Comparison of ENCODE assay signal across 8 cellular contexts in genomic region chr19:52028780-52029123, GRCh38. TPM values are rescaled to one million over a fixed set of nuclear protein-coding genes. Genes with fewer than 3 reads are reported as not detected.
DNase-seq lines count a peak whose midpoint lies in the region; ATAC-seq, FAIRE-seq and TF ChIP-seq lines count a peak whose summit lies in the region.

No MANE protein-coding gene starts in this region.

- peak; percentile 58 for ATAC-seq in K562
- no peak for ATAC-seq in GM18520 (IDR thresholded peaks at IDR 0.05; ENCODE audit: unreplicated experiment)

- peaks cover 18% of the 10 kb centered on the region for H3K9me3 Mint-ChIP-seq in activated naive CD4-positive, alpha-beta T cell treated with anti-CD3 and anti-CD28 coated beads, Interleukin-2, amount 50 U/mL, for 24 hours

- peaks cover 34% of the 10 kb centered on the region for H3K9me3 ChIP-seq in HUES48 (ENCODE audit: control insufficient read depth, insufficient read depth, low read length)
- H3K9me3 ChIP-seq in K562 (replicated peaks; ENCODE audit: control insufficient read depth, insufficient read depth, low read depth, low read length) = peaks cover 20% of the 10 kb centered on the region
- peaks cover 31 to 72% (median 60%) of the 10 kb centered on the region in 4 donors for H3K9me3 ChIP-seq in liver (ENCODE audit: control insufficient read depth in 4 of 4, low read length in 3 of 4)
- peaks cover 38 to 46% of the 10 kb centered on the region in 2 donors for H3K9me3 ChIP-seq in transverse colon

- peaks cover 38% of the 10 kb centered on the region for H3K36me3 ChIP-seq in HUES48 (ENCODE audit: control insufficient read depth, insufficient read depth, low read length)
- peaks cover 22% of the 10 kb centered on the region for H3K36me3 ChIP-seq in K562 (ENCODE audit: control insufficient read depth, insufficient read depth, low read length)
- H3K36me3 ChIP-seq in liver (ENCODE audit: control insufficient read depth in 4 of 4, insufficient read depth in 3 of 4, low read depth in 1 of 4, low read length in 3 of 4) = peaks cover 7 to 21% (median 17%) of the 10 kb centered on the region in 4 donors
- peaks cover 0 to 29% (median 15%) of the 10 kb centered on the region in 4 donors for H3K36me3 ChIP-seq in transverse colon

- H3K27ac ChIP-seq in HUES48 (ENCODE audit: low read depth, low read length) (peak overlapping the region; percentile 98), K562 (ENCODE audit: extremely low read depth, low read depth, low read length) (peak overlapping the region; percentile 90), liver (ENCODE audit: low read depth in 1 of 2, low read length in 2 of 2) (peak overlapping the region; percentile 79 to 84), transverse colon (peak overlapping the region; percentile 86 to 94 (median 90))

- DNase-seq in activated naive CD4-positive, alpha-beta T cell (lab: John Stamatoyannopoulos, UW) = no peak
- DNase-seq in K562 (ENCODE audit: extremely low read depth in 1 of 4, low spot score in 3 of 4) (no peak), transverse colon (no peak), SKM-1 treated with dmso at 0.1 percent for 144 hours (lab: John Stamatoyannopoulos, UW; ENCODE audit: unreplicated experiment) (no peak)

- peak overlapping the region; percentile 90 for H3K4me3 ChIP-seq in HUES48 (ENCODE audit: low read depth, low read length)
- H3K4me3 ChIP-seq in K562 = peak overlapping the region; percentile 64
- H3K4me3 ChIP-seq in liver (ENCODE audit: low read depth in 1 of 3, low read length in 3 of 3) = peak overlapping the region; percentile 75 to 91 (median 84)
- H3K4me3 ChIP-seq in transverse colon = peak overlapping the region; percentile 61 to 91 (median 80)

- TSS peak; percentile 71 for BruUV-seq in K562 (replicated peaks; lab: Mats Ljungman, UMichigan)

- peak overlapping the region; percentile 97 for H3K27ac Mint-ChIP-seq in activated naive CD4-positive, alpha-beta T cell treated with anti-CD3 and anti-CD28 coated beads, Interleukin-2, amount 50 U/mL, for 24 hours

- peaks cover 33% of the 10 kb centered on the region for H3K4me1 Mint-ChIP-seq in activated naive CD4-positive, alpha-beta T cell treated with anti-CD3 and anti-CD28 coated beads, Interleukin-2, amount 50 U/mL, for 24 hours

- no peaks in the 10 kb centered on the region for H4K20me1 ChIP-seq in K562 (replicated peaks; ENCODE audit: control insufficient read depth, insufficient read depth, low read length)

- peaks cover 26% of the 10 kb centered on the region for H3K79me2 ChIP-seq in K562 (ENCODE audit: control insufficient read depth, insufficient read depth, low read length)

- TF ChIP-seq RAD21 in K562 (CRISPR knock-in tag; conservative IDR thresholded peaks at IDR 0.05 in 1 of 2, IDR thresholded peaks at IDR 0.05 in 1 of 2) = no peak
- no peak for TF ChIP-seq RAD21 in liver (IDR thresholded peaks at IDR 0.05)

- CTCF ChIA-PET in K562 (lab: Yijun Ruan, JAX; ENCODE audit: low intra/inter-chr PET ratio) = no interaction called here

- H3K9ac ChIP-seq in HUES48 (ENCODE audit: low read depth, low read length) = peak overlapping the region; percentile 94
- H3K9ac ChIP-seq in K562 (ENCODE audit: insufficient read depth in 1 of 2, low read depth in 2 of 2, low read length in 2 of 2) = peak overlapping the region; percentile 91 to 99; a peak in 3 of 4 replicates
- H3K9ac ChIP-seq in liver (ENCODE audit: low read depth in 1 of 2, low read length in 2 of 2) = peak overlapping the region; percentile 36 to 76

- peak overlapping the region; percentile 94 for H3K4me3 Mint-ChIP-seq in activated naive CD4-positive, alpha-beta T cell treated with anti-CD3 and anti-CD28 coated beads, Interleukin-2, amount 50 U/mL, for 24 hours

- intact Hi-C loops in K562 (cut with micrococcal nuclease) (loop anchor here (1.0 kb wide), 1 partner anchor 20 kb away; the partner anchor contains the start of gene ZNF432), transverse colon (cut with DNase I; ENCODE audit: low total_unique reads) (no loop called here)

- TF ChIP-seq EP300 in K562 (IDR thresholded peaks at IDR 0.05; ENCODE audit: low read length) (no peak), transverse colon (IDR thresholded peaks at IDR 0.05; ENCODE audit: low read depth) (no peak)

- H3K27me3 Mint-ChIP-seq in activated naive CD4-positive, alpha-beta T cell treated with anti-CD3 and anti-CD28 coated beads, Interleukin-2, amount 50 U/mL, for 24 hours = no peaks in the 10 kb centered on the region

- peak overlapping the region; percentile 99 for H2AFZ ChIP-seq in K562 (ENCODE audit: low read depth, low read length)

- H3K4me2 ChIP-seq in K562 (ENCODE audit: insufficient read depth, low read length) = peak overlapping the region; percentile 89

- TF ChIP-seq POLR2A in K562 (conservative IDR thresholded peaks at IDR 0.05) = no peak
- no peak for TF ChIP-seq POLR2A in transverse colon (IDR thresholded peaks at IDR 0.05)

- in situ Hi-C loops in K562 (cut with MboI) (no loop called here), transverse colon (cut with MboI; ENCODE audit: low pct_ligation_motif_present in 1 of 4, low pct_unique_long_range_greater_than_20kb in 1 of 4, low sequenced_read_pairs in 3 of 4) (no loop called here)

- POLR2A ChIA-PET in K562 (lab: Yijun Ruan, JAX) = interaction anchor here (1.0 to 1.3 kb wide), 3 partner anchors 10 to 20 kb away, joined by 4 to 7 read pairs (median 6); partner anchors contain the start of gene ZNF432

- no peak for FAIRE-seq in K562 (lab: Jason Lieb, UNC)

- peaks cover 61% of the 10 kb centered on the region for H3K36me3 Mint-ChIP-seq in activated naive CD4-positive, alpha-beta T cell treated with anti-CD3 and anti-CD28 coated beads, Interleukin-2, amount 50 U/mL, for 24 hours

- no peaks in the 10 kb centered on the region for H3K9me1 ChIP-seq in K562 (ENCODE audit: control insufficient read depth, insufficient read depth, low read length)

- H3K4me1 ChIP-seq in HUES48 (ENCODE audit: control insufficient read depth, insufficient read depth, low read length) = peaks cover 5% of the 10 kb centered on the region
- H3K4me1 ChIP-seq in K562 (replicated peaks in 1 of 2; ENCODE audit: control insufficient read depth in 2 of 2, insufficient read depth in 2 of 2, low read length in 2 of 2) = peaks cover 0 to 4% of the 10 kb centered on the region in 2 experiments; a peak in 2 of 5 replicates
- H3K4me1 ChIP-seq in liver (ENCODE audit: control insufficient read depth in 4 of 4, insufficient read depth in 4 of 4, low read length in 3 of 4) = peaks cover 0 to 5% (median 3%) of the 10 kb centered on the region in 4 donors
- peaks cover 0 to 17% (median 3%) of the 10 kb centered on the region in 4 donors for H3K4me1 ChIP-seq in transverse colon

- TF ChIP-seq CTCF in K562 (IDR thresholded peaks at IDR 0.05 in 2 of 3, conservative IDR thresholded peaks at IDR 0.05 in 1 of 3; ENCODE audit: insufficient read depth in 2 of 3, low read depth in 1 of 3, low read length in 3 of 3) = no peak
- TF ChIP-seq CTCF in liver (IDR thresholded peaks at IDR 0.05; ENCODE audit: low read depth, low read length, missing input control) = no peak
- TF ChIP-seq CTCF in transverse colon (IDR thresholded peaks at IDR 0.05) = no peak

- 29% methylated on average over 5 of the region's 5 CpGs for WGBS in K562 (ENCODE audit: insufficient coverage, low coverage, missing lambda C conversion rate)
- WGBS in liver = 30% methylated on average over 5 of the region's 5 CpGs
- 17 to 22% methylated on average over 5 of the region's 5 CpGs for WGBS in transverse colon (ENCODE audit: low coverage in 1 of 2), 2 donors

- H3K27me3 ChIP-seq in HUES48 (ENCODE audit: control insufficient read depth, insufficient read depth, low read length) (no peaks in the 10 kb centered on the region), K562 (ENCODE audit: control insufficient read depth in 2 of 2, insufficient read depth in 2 of 2, low read length in 2 of 2) (no peaks in the 10 kb centered on the region), liver (ENCODE audit: control insufficient read depth in 4 of 4, insufficient read depth in 4 of 4, low read length in 3 of 4) (no peaks in the 10 kb centered on the region), transverse colon (no peaks in the 10 kb centered on the region)

RNA-seq across cellular contexts. Expression of gene ZNF614, which starts 0.6 kb away (rescaled TPM):
- 8.1 and 17.4 TPM in 2 replicates for total RNA-seq in K562 (2011; cell fraction: chromatin; rRNA removed; ENCODE audit: low replicate concordance)
- 5.3 and 6.6 TPM in 2 replicates for total RNA-seq in K562 (2011; cell fraction: nucleolus; rRNA removed)
- 8.9 and 9.9 TPM in 2 replicates for total RNA-seq in K562 (2011; cell fraction: nucleoplasm; rRNA removed)
- 7.4 and 11.4 TPM in 2 replicates for total RNA-seq in K562 (2014; rRNA removed)
- 16.3 and 18.7 TPM in 2 replicates for total RNA-seq in K562 (2014; rRNA removed; fragmentation: Illumina TruSeq; extraction: Trizol)
- total RNA-seq in K562 (2015; rRNA removed; fragmentation: Illumina TruSeq; extraction: Trizol) = 10.3 and 10.6 TPM in 2 replicates
- 11.7 and 11.9 TPM in 2 replicates for total RNA-seq in K562 (2021)
- polyA plus RNA-seq in K562 (2011; rRNA removed) = 8.6 and 13.6 TPM in 2 replicates
- 3.7 and 4.1 TPM in 2 replicates for polyA plus RNA-seq in K562 (2011; cell fraction: cytosol; rRNA removed)
- 5.6 and 6.4 TPM in 2 replicates for polyA plus RNA-seq in K562 (2011; cell fraction: nucleus; rRNA removed)
- 5.9 and 6.5 TPM in 2 replicates for polyA plus RNA-seq in K562 (2012)
- polyA plus RNA-seq in K562 (2014; fragmentation: Illumina TruSeq; extraction: Trizol) = 10.9 and 12.3 TPM in 2 replicates
- polyA plus RNA-seq in K562 (2014; fragmentation: Nextera tagmentation; extraction: Ambion mirVana) = 1 to 10 TPM; 7.2 to 9.4 TPM
- polyA plus RNA-seq in K562 (2014; rRNA removed) = 4.9 and 6.0 TPM in 2 replicates
- 15.6 and 19.2 TPM in 2 replicates for polyA minus RNA-seq in K562 (2011; rRNA and poly(A)+ RNA removed)
- polyA minus RNA-seq in K562 (2011; cell fraction: cytosol; rRNA and poly(A)+ RNA removed) = 4.9 and 7.1 TPM in 2 replicates
- 4.8 and 8.2 TPM in 2 replicates for polyA minus RNA-seq in K562 (2011; cell fraction: nucleus; rRNA and poly(A)+ RNA removed)
- 1 to 10 TPM; 2.2 to 4.7 TPM for total RNA-seq in liver
- polyA plus RNA-seq in liver = 1 to 10 TPM; 1.1 TPM
- total RNA-seq in transverse colon = 10 to 100 TPM in 1 of 4 donors, 1 to 10 TPM in 2, under 1 TPM in 1; 0.37 to 57.3 (median 4.7) TPM

RNA-seq across cellular contexts. Expression of gene ZNF432, which starts 19.9 kb away (rescaled TPM):
- 15.9 and 32.0 TPM in 2 replicates for total RNA-seq in K562 (2011; cell fraction: chromatin; rRNA removed; ENCODE audit: low replicate concordance)
- total RNA-seq in K562 (2011; cell fraction: nucleolus; rRNA removed) = 8.2 and 9.1 TPM in 2 replicates
- 13.6 and 17.8 TPM in 2 replicates for total RNA-seq in K562 (2011; cell fraction: nucleoplasm; rRNA removed)
- total RNA-seq in K562 (2014; rRNA removed) (2.6 and 3.2 TPM in 2 replicates), K562 (2014; rRNA removed; fragmentation: Illumina TruSeq; extraction: Trizol) (6.8 and 8.7 TPM in 2 replicates), K562 (2015; rRNA removed; fragmentation: Illumina TruSeq; extraction: Trizol) (4.1 and 5.5 TPM in 2 replicates), K562 (2021) (4.5 TPM in 2 replicates), liver (1 to 10 TPM; 2.8 to 4.8 TPM), transverse colon (10 to 100 TPM in 2 of 4 donors, 1 to 10 TPM in 2; 8.0 to 16.1 (median 10.1) TPM)
- polyA plus RNA-seq in K562 (2011; rRNA removed) (4.5 and 4.9 TPM in 2 replicates), K562 (2014; fragmentation: Illumina TruSeq; extraction: Trizol) (4.0 and 5.1 TPM in 2 replicates), K562 (2014; fragmentation: Nextera tagmentation; extraction: Ambion mirVana) (1 to 10 TPM; 2.8 to 3.5 TPM), K562 (2014; rRNA removed) (3.0 and 3.4 TPM in 2 replicates), liver (under 1 TPM; 0.83 to 0.99 TPM)
- polyA plus RNA-seq in K562 (2011; cell fraction: cytosol; rRNA removed) = 1.0 and 2.1 TPM in 2 replicates
- 8.5 and 10.9 TPM in 2 replicates for polyA plus RNA-seq in K562 (2011; cell fraction: nucleus; rRNA removed)
- polyA plus RNA-seq in K562 (2012) = 5.5 and 5.8 TPM in 2 replicates
- 10.4 and 15.0 TPM in 2 replicates for polyA minus RNA-seq in K562 (2011; rRNA and poly(A)+ RNA removed)
- polyA minus RNA-seq in K562 (2011; cell fraction: cytosol; rRNA and poly(A)+ RNA removed) = 1.6 and 1.9 TPM in 2 replicates
- 5.0 and 9.1 TPM in 2 replicates for polyA minus RNA-seq in K562 (2011; cell fraction: nucleus; rRNA and poly(A)+ RNA removed)

RNA-seq across cellular contexts. Expression of gene ZNF615, which starts 20.7 kb away (rescaled TPM):
- total RNA-seq in K562 (2011; cell fraction: chromatin; rRNA removed; ENCODE audit: low replicate concordance) = 7.8 and 13.9 TPM in 2 replicates
- total RNA-seq in K562 (2011; cell fraction: nucleolus; rRNA removed) = 5.3 and 6.4 TPM in 2 replicates
- total RNA-seq in K562 (2011; cell fraction: nucleoplasm; rRNA removed) = 7.0 and 7.1 TPM in 2 replicates
- total RNA-seq in K562 (2014; rRNA removed) (1.2 and 4.4 TPM in 2 replicates), K562 (2014; rRNA removed; fragmentation: Illumina TruSeq; extraction: Trizol) (3.8 and 4.7 TPM in 2 replicates), K562 (2015; rRNA removed; fragmentation: Illumina TruSeq; extraction: Trizol) (2.2 and 2.9 TPM in 2 replicates), K562 (2021) (2.2 and 3.0 TPM in 2 replicates), liver (1 to 10 TPM; 3.6 to 6.2 TPM), transverse colon (10 to 100 TPM in 3 of 4 donors, 1 to 10 TPM in 1; 3.6 to 23.9 (median 14.4) TPM)
- polyA plus RNA-seq in K562 (2011; rRNA removed) (0.69 and 2.7 TPM in 2 replicates), K562 (2014; fragmentation: Illumina TruSeq; extraction: Trizol) (2.1 and 2.4 TPM in 2 replicates), K562 (2014; fragmentation: Nextera tagmentation; extraction: Ambion mirVana) (1 to 10 TPM; 1.2 to 1.8 TPM), K562 (2014; rRNA removed) (2.3 and 2.7 TPM in 2 replicates), liver (1 to 10 TPM; 1.7 to 2.1 TPM)
- polyA plus RNA-seq in K562 (2011; cell fraction: cytosol; rRNA removed) = 0.18 and 0.95 TPM in 2 replicates
- polyA plus RNA-seq in K562 (2011; cell fraction: nucleus; rRNA removed) = 0.29 and 2.6 TPM in 2 replicates
- polyA plus RNA-seq in K562 (2012) = 1.8 and 2.3 TPM in 2 replicates
- 1.5 and 9.2 TPM in 2 replicates for polyA minus RNA-seq in K562 (2011; rRNA and poly(A)+ RNA removed)
- 3.1 TPM in 1 of 2 replicates, not detected in the other for polyA minus RNA-seq in K562 (2011; cell fraction: cytosol; rRNA and poly(A)+ RNA removed)
- polyA minus RNA-seq in K562 (2011; cell fraction: nucleus; rRNA and poly(A)+ RNA removed) = 1.1 and 4.4 TPM in 2 replicates

RNA-seq across cellular contexts. Expression of gene ZNF350, which starts 42.1 kb away (rescaled TPM):
- total RNA-seq in K562 (2011; cell fraction: chromatin; rRNA removed; ENCODE audit: low replicate concordance) = 2.4 and 5.7 TPM in 2 replicates
- total RNA-seq in K562 (2011; cell fraction: nucleolus; rRNA removed) = 1.8 and 2.5 TPM in 2 replicates
- 3.5 and 5.0 TPM in 2 replicates for total RNA-seq in K562 (2011; cell fraction: nucleoplasm; rRNA removed)
- total RNA-seq in K562 (2014; rRNA removed) (1.8 TPM in 2 replicates), K562 (2014; rRNA removed; fragmentation: Illumina TruSeq; extraction: Trizol) (3.4 and 4.9 TPM in 2 replicates), K562 (2015; rRNA removed; fragmentation: Illumina TruSeq; extraction: Trizol) (3.0 and 3.1 TPM in 2 replicates), K562 (2021) (2.0 and 2.9 TPM in 2 replicates), liver (1 to 10 TPM; 3.7 to 4.9 TPM), transverse colon (10 to 100 TPM in 3 of 4 donors, 1 to 10 TPM in 1; 7.8 to 30.3 (median 14.5) TPM)
- polyA plus RNA-seq in K562 (2011; rRNA removed) (1.9 and 3.5 TPM in 2 replicates), K562 (2014; fragmentation: Illumina TruSeq; extraction: Trizol) (2.9 TPM in 2 replicates), K562 (2014; fragmentation: Nextera tagmentation; extraction: Ambion mirVana) (1 to 10 TPM; 3.4 to 4.8 TPM), K562 (2014; rRNA removed) (1.6 and 1.7 TPM in 2 replicates), liver (1 to 10 TPM; 2.1 to 3.6 TPM)
- polyA plus RNA-seq in K562 (2011; cell fraction: cytosol; rRNA removed) = 0.10 and 1.2 TPM in 2 replicates
- polyA plus RNA-seq in K562 (2011; cell fraction: nucleus; rRNA removed) = 0.87 and 2.2 TPM in 2 replicates
- 1.9 and 2.9 TPM in 2 replicates for polyA plus RNA-seq in K562 (2012)
- 2.3 and 7.2 TPM in 2 replicates for polyA minus RNA-seq in K562 (2011; rRNA and poly(A)+ RNA removed)
- polyA minus RNA-seq in K562 (2011; cell fraction: cytosol; rRNA and poly(A)+ RNA removed) = 1.0 and 1.1 TPM in 2 replicates
- polyA minus RNA-seq in K562 (2011; cell fraction: nucleus; rRNA and poly(A)+ RNA removed) = 1.1 and 3.6 TPM in 2 replicates
